Comparison of ENCODE assay signal across 20 cellular contexts in the genomic region with DNA sequence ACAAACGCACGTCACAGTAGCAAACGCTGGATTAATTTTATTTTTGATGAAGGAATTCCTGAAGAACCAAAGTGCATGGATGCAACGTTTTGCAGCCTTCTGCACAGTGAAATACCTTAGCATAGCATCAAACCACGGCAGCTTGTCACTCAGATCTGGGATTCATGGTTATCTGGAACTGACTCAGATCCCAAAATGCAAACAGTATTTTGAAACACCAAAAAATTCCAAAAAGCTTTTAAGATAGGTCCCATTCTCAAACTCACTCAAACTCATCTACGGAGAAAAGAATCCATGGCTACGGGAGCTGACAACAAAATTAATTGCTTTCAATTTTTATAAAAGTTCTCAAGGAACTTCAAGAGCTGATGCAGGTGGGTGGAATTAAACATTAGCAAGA.
"Had no signal": no experiment of that assay in that cellular context is flagged by ENCODE, and none has a peak within 500 bp of the region (broad histone marks: within the 10 kb centered on the region; RNA-seq: fewer than 3 reads in every experiment).

No MANE protein-coding gene starts in this region.

- H3K9me3 ChIP-seq: heart left ventricle, neutrophil, stomach, upper lobe of left lung, uterus had no signal

- H3K36me3 Mint-ChIP-seq: naive thymus-derived CD4-positive, alpha-beta T cell had no signal

- H3K27ac Mint-ChIP-seq: naive thymus-derived CD4-positive, alpha-beta T cell had no signal

- DNase-seq: effector CD8-positive, alpha-beta T cell; foreskin melanocyte; heart left ventricle; hippocampal formation; left colon; left ventricle myocardium superior; mesenchymal stem cell; naive thymus-derived CD4-positive, alpha-beta T cell; posterior cingulate gyrus; right cardiac atrium; small intestine; stimulated activated CD4-positive, alpha-beta T cell treated with anti-CD3 and anti-CD28 coated beads, Interleukin-12 subunit alpha, Interleukin-12 subunit beta, amount 100 ng/mL, for 4 hours; stimulated activated naive CD4-positive, alpha-beta T cell; stomach; substantia nigra; upper lobe of left lung; uterus had no signal

- H3K27ac ChIP-seq: coronary artery, heart left ventricle, neutrophil, stomach, upper lobe of left lung, uterus had no signal

- H3K36me3 ChIP-seq: heart left ventricle, neutrophil, stomach, upper lobe of left lung, uterus had no signal

- H3K27me3 ChIP-seq: heart left ventricle, neutrophil, stomach, upper lobe of left lung, uterus had no signal

- H3K4me3 Mint-ChIP-seq: naive thymus-derived CD4-positive, alpha-beta T cell had no signal

- H3K4me1 ChIP-seq: heart left ventricle, upper lobe of left lung, uterus had no signal

- ATAC-seq: heart left ventricle; left colon; left ventricle myocardium superior; naive thymus-derived CD4-positive, alpha-beta T cell; right cardiac atrium had no signal

- H3K4me3 ChIP-seq: coronary artery, heart left ventricle, lung, stomach, upper lobe of left lung, uterus had no signal
